ENCODE assay signal across 22 cellular contexts in the genomic region with DNA sequence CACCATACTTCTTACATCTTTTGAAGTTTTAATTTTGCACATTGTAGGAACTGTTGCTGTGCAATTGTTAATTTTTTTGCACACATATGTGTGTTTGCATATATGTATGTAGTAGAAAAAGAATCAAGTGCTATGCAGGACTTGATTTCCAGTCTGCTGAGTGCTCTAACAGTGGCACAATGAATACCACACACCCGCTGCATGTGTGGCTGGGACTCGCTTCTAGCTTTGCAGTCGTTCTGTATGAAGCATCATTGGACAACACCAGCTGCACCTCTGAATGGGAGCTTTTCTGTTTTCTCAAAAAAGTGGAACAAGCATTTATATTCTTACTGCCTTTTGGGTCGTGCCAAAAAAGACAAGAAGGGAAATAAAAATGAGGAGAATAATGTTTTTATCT.
A peak's percentile ranks its signal among the peaks of the same experiment; 100 is the strongest.
DNase-seq lines count a peak whose midpoint lies in the region; ATAC-seq, FAIRE-seq and TF ChIP-seq lines count a peak whose summit lies in the region.
"Had no signal": no experiment of that assay in that cellular context is flagged by ENCODE, and none has a peak within 500 bp of the region (broad histone marks: within the 10 kb centered on the region; RNA-seq: fewer than 3 reads in every experiment).

No MANE protein-coding gene starts in this region.

- no peak overlapping the region for H3K27ac ChIP-seq in CD8-positive, alpha-beta T cell (ENCODE audit: low read depth, low read length)
- H3K27ac ChIP-seq in SJCRH30 (no peak overlapping the region), osteoblast (ENCODE audit: low read depth, low read length) (no peak overlapping the region)
- H3K27ac ChIP-seq: GM23248, right lobe of liver, tibial nerve had no signal

- CTCF ChIA-PET in CD8-positive, alpha-beta T cell (lab: Charles Lee), result interaction anchor here (1.0 kb wide), 1 partner anchor 16 kb away, joined by 3 read pairs; no protein-coding TSS in a partner anchor

- H3K36me3 Mint-ChIP-seq in CD8-positive, alpha-beta T cell, result peaks cover 66% of the 10 kb centered on the region

- peaks cover 71% of the 10 kb centered on the region for H3K4me1 Mint-ChIP-seq in CD8-positive, alpha-beta T cell (ENCODE audit: low read depth)

- ATAC-seq in CD8-positive, alpha-beta T cell, result no peak
- no peak for ATAC-seq in HG02884 (IDR thresholded peaks at IDR 0.05; ENCODE audit: unreplicated experiment)
- ATAC-seq: esophagus mucosa, HepG2, right lobe of liver had no signal

- POLR2A ChIA-PET in CD8-positive, alpha-beta T cell (lab: Charles Lee), result interaction anchor here (1.0 to 1.5 kb wide), 2 partner anchors 9 to 215 kb away, joined by 3 to 4 read pairs; no protein-coding TSS in a partner anchor

- no peak overlapping the region for H3K4me3 ChIP-seq in CD8-positive, alpha-beta T cell (ENCODE audit: low read depth, low read length)
- H3K4me3 ChIP-seq in SJCRH30 (no peak overlapping the region), osteoblast (ENCODE audit: insufficient read depth, low read length) (no peak overlapping the region)
- H3K4me3 ChIP-seq: GM23248, right lobe of liver, tibial nerve had no signal

- no peak overlapping the region for H2AFZ ChIP-seq in osteoblast (ENCODE audit: low read length)
- H2AFZ ChIP-seq: GM23248 had no signal

- H3K4me2 ChIP-seq in osteoblast (ENCODE audit: insufficient read depth, low read length), result no peak overlapping the region

- H3K27ac Mint-ChIP-seq in CD8-positive, alpha-beta T cell, result peak overlapping the region; percentile 60

- peaks cover 9% of the 10 kb centered on the region for H4K20me1 ChIP-seq in osteoblast (ENCODE audit: insufficient read depth, low read length)

- H3K9me3 ChIP-seq in CD8-positive, alpha-beta T cell (ENCODE audit: low read length), result no peaks in the 10 kb centered on the region
- H3K9me3 ChIP-seq in SJCRH30 (replicated peaks), result no peaks in the 10 kb centered on the region
- no peaks in the 10 kb centered on the region for H3K9me3 ChIP-seq in osteoblast (ENCODE audit: low read depth, low read length)
- H3K9me3 ChIP-seq: right lobe of liver, tibial nerve had no signal

- H3K4me1 ChIP-seq in CD8-positive, alpha-beta T cell (ENCODE audit: insufficient read depth, low read length), result peaks cover 17% of the 10 kb centered on the region
- H3K4me1 ChIP-seq in SJCRH30 (no peaks in the 10 kb centered on the region), osteoblast (ENCODE audit: insufficient read depth, low read length) (no peaks in the 10 kb centered on the region)

- peaks cover 88% of the 10 kb centered on the region for H3K79me2 ChIP-seq in osteoblast (ENCODE audit: insufficient read depth, low read length)

- peaks cover 7% of the 10 kb centered on the region for H3K36me3 ChIP-seq in CD8-positive, alpha-beta T cell (ENCODE audit: insufficient read depth, low read length)
- H3K36me3 ChIP-seq in SJCRH30 (no peaks in the 10 kb centered on the region), osteoblast (ENCODE audit: insufficient read depth, low read length) (peaks cover 28% of the 10 kb centered on the region)

- no peak overlapping the region for H3K4me3 Mint-ChIP-seq in CD8-positive, alpha-beta T cell

- H3K27me3 Mint-ChIP-seq in CD8-positive, alpha-beta T cell (ENCODE audit: low read depth), result no peaks in the 10 kb centered on the region

- intact Hi-C loops in CD8-positive, alpha-beta T cell (cut with DNase I, micrococcal nuclease), result no loop called here
- intact Hi-C loops in posterior cingulate gyrus (cut with DNase I), result no loop called here

- H3K27me3 ChIP-seq in CD8-positive, alpha-beta T cell (ENCODE audit: insufficient read depth, low read length), result no peaks in the 10 kb centered on the region
- H3K27me3 ChIP-seq in SJCRH30 (no peaks in the 10 kb centered on the region), osteoblast (ENCODE audit: insufficient read depth, low read length) (no peaks in the 10 kb centered on the region)
- H3K27me3 ChIP-seq: right lobe of liver, tibial nerve had no signal

- no peaks in the 10 kb centered on the region for H3K9me3 Mint-ChIP-seq in CD8-positive, alpha-beta T cell

- peak; percentile 3 for FAIRE-seq in frontal cortex (lab: Jason Lieb, UNC)
- FAIRE-seq: GM12892, HepG2 had no signal

- DNase-seq in Ammon's horn (ENCODE audit: low spot score), result peak; percentile 85
- no peak for DNase-seq in CD8-positive, alpha-beta T cell
- no peak for DNase-seq in frontal cortex (ENCODE audit: low spot score in 2 of 2)
- DNase-seq in posterior cingulate gyrus, result peak; percentile 24 to 93 (median 48)
- DNase-seq in SJCRH30, result no peak
- no peak for DNase-seq in osteoblast (ENCODE audit: insufficient read length, low spot score, missing footprints)
- no peak for DNase-seq in SW480 (ENCODE audit: low spot score)
- DNase-seq: activated CD4-positive, alpha-beta T cell treated with anti-CD3 and anti-CD28 coated beads for 48 hours; activated CD8-positive, alpha-beta memory T cell treated with anti-CD3 and anti-CD28 coated beads, Interleukin-2, amount 50 U/mL, for 4 hours; DMS79 treated with DMSO at 0.1 percent for 48 hours; effector CD8-positive, alpha-beta T cell; GM23248; NCI-H1417; NCI-H2171; NCI-H526; occipital lobe; right lobe of liver had no signal

- TF ChIP-seq CTCF in CD8-positive, alpha-beta T cell (IDR thresholded peaks at IDR 0.05), result no peak
- TF ChIP-seq CTCF in osteoblast (IDR thresholded peaks at IDR 0.05; ENCODE audit: extremely low read depth, low read depth, low read length), result no peak

Comparison
In these comparisons a context has a peak if more than half of its experiments do, and no peak if none do; other contexts are left out.
1. DNase-seq: peak in Ammon's horn (single experiment) and posterior cingulate gyrus (10 of 10); none in CD8-positive, alpha-beta T cell (0 of 7), frontal cortex (0 of 2), SJCRH30 (0 of 2), osteoblast (single experiment) and SW480 (single experiment).